18 cellular contexts compared by ENCODE assay signal in the genomic region with DNA sequence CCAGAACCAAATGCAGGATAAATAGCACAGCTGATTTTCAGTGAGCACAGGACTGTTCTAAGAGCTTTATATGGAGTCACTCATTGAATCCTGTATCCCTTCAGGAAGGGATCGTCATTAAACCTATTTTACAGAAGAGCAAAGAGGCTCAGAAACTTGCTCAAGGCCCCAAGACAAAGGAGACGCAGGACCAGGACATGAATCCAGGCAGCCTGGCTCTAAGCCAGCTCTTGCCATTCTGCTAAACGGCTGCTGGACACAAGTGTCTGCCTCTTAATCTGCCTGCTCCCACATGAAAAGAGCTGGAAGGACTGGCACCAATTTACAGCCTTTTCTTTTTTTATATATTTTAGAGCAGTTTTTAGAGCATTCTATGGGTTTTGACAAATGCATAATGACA. TPM values are rescaled to one million over a fixed set of nuclear protein-coding genes. Genes with fewer than 3 reads are reported as not detected.
A peak's percentile ranks its signal among the peaks of the same experiment; 100 is the strongest.
DNase-seq lines count a peak whose midpoint lies in the region.
"Had no signal": no experiment of that assay in that cellular context is flagged by ENCODE, and none has a peak within 500 bp of the region (broad histone marks: within the 10 kb centered on the region; RNA-seq: fewer than 3 reads in every experiment).

No MANE protein-coding gene starts in this region.

- peaks cover 20% of the 10 kb centered on the region for H3K4me1 Mint-ChIP-seq in activated T-helper 1 cell treated with anti-CD3 and anti-CD28 coated beads, Interleukin-12 subunit alpha, Interleukin-12 subunit beta, Interleukin-2, Interleukin-4 antibody, amounts not matched to agents 30 ng/mL and 10 ng/mL and 1 ng/mL, durations not matched to agents 14 hours and 24 hours and 36 hours (ENCODE audit: low read depth)

- no peak overlapping the region for H3K4me3 Mint-ChIP-seq in activated T-helper 1 cell treated with anti-CD3 and anti-CD28 coated beads, Interleukin-12 subunit alpha, Interleukin-12 subunit beta, Interleukin-2, Interleukin-4 antibody, amounts not matched to agents 30 ng/mL and 10 ng/mL and 1 ng/mL, durations not matched to agents 14 hours and 24 hours and 36 hours
- H3K4me3 Mint-ChIP-seq: activated T-cell treated with anti-CD3 and anti-CD28 coated beads, Interleukin-2, amount 50 U/mL, for 72 hours; memory B cell; stimulated activated naive B cell treated with anti-CD40 and anti-IgM and Interleukin-4, amounts not matched to agents 10 μg/mL and 1 μg/mL and 100 μg/mL, for 72 hours; T-cell had no signal

- intact Hi-C loops in activated T-helper 1 cell treated with anti-CD3 and anti-CD28 coated beads, Interleukin-12 subunit alpha, Interleukin-12 subunit beta, Interleukin-2, Interleukin-4 antibody, amounts not matched to agents 30 ng/mL and 10 ng/mL and 1 ng/mL, durations not matched to agents 14 hours and 24 hours and 36 hours (cut with micrococcal nuclease) = no loop called here

- no peak overlapping the region for H3K27ac Mint-ChIP-seq in activated T-helper 1 cell treated with anti-CD3 and anti-CD28 coated beads, Interleukin-12 subunit alpha, Interleukin-12 subunit beta, Interleukin-2, Interleukin-4 antibody, amounts not matched to agents 30 ng/mL and 10 ng/mL and 1 ng/mL, durations not matched to agents 14 hours and 24 hours and 36 hours
- H3K27ac Mint-ChIP-seq: activated T-cell treated with anti-CD3 and anti-CD28 coated beads, Interleukin-2, amount 50 U/mL, for 72 hours; memory B cell; stimulated activated naive B cell treated with anti-CD40 and anti-IgM and Interleukin-4, amounts not matched to agents 10 μg/mL and 1 μg/mL and 100 μg/mL, for 72 hours; T-cell had no signal

- DNase-seq in C1 segment of cervical spinal cord (lab: John Stamatoyannopoulos, UW) (peak in 8 of 14 donors; percentile 29 to 61 (median 44)), NCI-H2029 treated with DMSO at 0.1 percent for 48 hours (lab: John Stamatoyannopoulos, UW) (peak; percentile 18), lung microvascular endothelial cell (ENCODE audit: low read depth in 2 of 2) (peak; percentile 3 to 7), D341Med (ENCODE audit: low spot score) (no peak)
- no peak for DNase-seq in activated effector memory CD4-positive, alpha-beta T cell treated with anti-CD3 and anti-CD28 coated beads, Interleukin-2, amount 50 U/mL, for 16 hours
- no peak for DNase-seq in activated T-helper 1 cell treated with anti-CD3 and anti-CD28 coated beads, Interleukin-12 subunit alpha, Interleukin-12 subunit beta, Interleukin-2, Interleukin-4 antibody, amounts not matched to agents 30 ng/mL and 10 ng/mL and 1 ng/mL, durations not matched to agents 14 hours and 24 hours and 36 hours (ENCODE audit: low spot score)
- no peak for DNase-seq in stimulated activated CD8-positive, alpha-beta memory T cell treated with anti-CD3 and anti-CD28 coated beads, Interleukin-4, amount 100 ng/mL, for 48 hours
- DNase-seq: activated CD4-positive, alpha-beta T cell treated with anti-CD3 and anti-CD28 coated beads for 4 hours; activated T-cell treated with anti-CD3 and anti-CD28 coated beads, Interleukin-2, amount 50 U/mL, for 72 hours; AML-193; glutamatergic neuron; stimulated activated CD4-positive, alpha-beta T cell treated with anti-CD3 and anti-CD28 coated beads, Interleukin-2, amount 100 ng/mL, for 24 hours; stimulated activated naive B cell treated with anti-CD40 and anti-IgM and Interleukin-4, amounts not matched to agents 10 μg/mL and 1 μg/mL and 100 μg/mL, for 72 hours; T-cell had no signal

- H3K9me3 Mint-ChIP-seq in activated T-helper 1 cell treated with anti-CD3 and anti-CD28 coated beads, Interleukin-12 subunit alpha, Interleukin-12 subunit beta, Interleukin-2, Interleukin-4 antibody, amounts not matched to agents 30 ng/mL and 10 ng/mL and 1 ng/mL, durations not matched to agents 14 hours and 24 hours and 36 hours = peaks cover 5% of the 10 kb centered on the region
- H3K9me3 Mint-ChIP-seq: T-cell had no signal

- H3K27me3 Mint-ChIP-seq in activated T-helper 1 cell treated with anti-CD3 and anti-CD28 coated beads, Interleukin-12 subunit alpha, Interleukin-12 subunit beta, Interleukin-2, Interleukin-4 antibody, amounts not matched to agents 30 ng/mL and 10 ng/mL and 1 ng/mL, durations not matched to agents 14 hours and 24 hours and 36 hours (ENCODE audit: insufficient read depth) = no peaks in the 10 kb centered on the region
- H3K27me3 Mint-ChIP-seq: stimulated activated naive B cell treated with anti-CD40 and anti-IgM and Interleukin-4, amounts not matched to agents 10 μg/mL and 1 μg/mL and 100 μg/mL, for 72 hours; T-cell had no signal

- peak overlapping the region; percentile 72 for H3K27ac ChIP-seq in angular gyrus (ENCODE audit: low read depth, low read length)
- H3K27ac ChIP-seq: parathyroid adenoma had no signal

- H3K36me3 Mint-ChIP-seq in activated T-helper 1 cell treated with anti-CD3 and anti-CD28 coated beads, Interleukin-12 subunit alpha, Interleukin-12 subunit beta, Interleukin-2, Interleukin-4 antibody, amounts not matched to agents 30 ng/mL and 10 ng/mL and 1 ng/mL, durations not matched to agents 14 hours and 24 hours and 36 hours (ENCODE audit: low read depth) = peaks cover 8% of the 10 kb centered on the region

RNA-seq across cellular contexts. Expression of a gene that starts 37.7 kb away (rescaled TPM):
- total RNA-seq in lung microvascular endothelial cell = under 0.01 TPM in 1 of 2 replicates, not detected in the other
- 22.4 and 22.5 TPM in 2 replicates for total RNA-seq in activated T-helper 1 cell treated with anti-CD3 and anti-CD28 coated beads, Interleukin-12 subunit alpha, Interleukin-12 subunit beta, Interleukin-2, Interleukin-4 antibody, amounts not matched to agents 30 ng/mL and 10 ng/mL and 1 ng/mL, durations not matched to agents 14 hours and 24 hours and 36 hours
- total RNA-seq: HepG2 had no signal

Comparison
In these comparisons a context has a peak if more than half of its experiments do, and no peak if none do; other contexts are left out.
1. DNase-seq: peak in C1 segment of cervical spinal cord (8 of 14), NCI-H2029 treated with DMSO at 0.1 percent for 48 hours (single experiment) and lung microvascular endothelial cell (2 of 2); none in activated effector memory CD4-positive, alpha-beta T cell treated with anti-CD3 and anti-CD28 coated beads, Interleukin-2, amount 50 U/mL, for 16 hours (single experiment), activated T-helper 1 cell treated with anti-CD3 and anti-CD28 coated beads, Interleukin-12 subunit alpha, Interleukin-12 subunit beta, Interleukin-2, Interleukin-4 antibody, amounts not matched to agents 30 ng/mL and 10 ng/mL and 1 ng/mL, durations not matched to agents 14 hours and 24 hours and 36 hours (single experiment), stimulated activated CD8-positive, alpha-beta memory T cell treated with anti-CD3 and anti-CD28 coated beads, Interleukin-4, amount 100 ng/mL, for 48 hours (single experiment) and D341Med (single experiment).
2. RNA of a gene that starts 37.7 kb away (total RNA-seq): 22.4 to 22.5 TPM in activated T-helper 1 cell treated with anti-CD3 and anti-CD28 coated beads, Interleukin-12 subunit alpha, Interleukin-12 subunit beta, Interleukin-2, Interleukin-4 antibody, amounts not matched to agents 30 ng/mL and 10 ng/mL and 1 ng/mL, durations not matched to agents 14 hours and 24 hours and 36 hours; under 0.01 TPM in lung microvascular endothelial cell; every median in the first group is over 10 times any median in the second.